ENCODE assay signal across 8 cellular contexts in the genomic region with DNA sequence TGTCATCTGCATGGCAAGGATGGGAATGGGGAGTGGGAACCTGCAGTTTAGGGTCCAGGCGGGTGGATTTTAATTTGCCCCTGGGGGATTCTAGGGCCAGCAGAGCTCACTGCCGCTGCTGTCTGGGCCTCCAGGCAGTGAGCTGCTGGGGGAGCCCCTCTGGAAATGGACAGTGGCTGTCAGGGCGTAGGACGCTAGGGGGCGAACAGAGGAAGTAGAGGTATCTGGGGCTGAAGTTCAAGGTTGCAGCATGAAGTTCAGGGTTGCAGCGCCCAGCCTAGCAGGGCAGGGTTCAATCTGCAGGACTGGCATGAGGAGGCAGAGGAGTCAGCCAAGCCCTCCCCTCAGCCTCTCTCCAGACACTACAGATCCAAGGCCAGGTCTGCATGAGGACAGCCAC. TPM values are rescaled to one million over a fixed set of nuclear protein-coding genes. Genes with fewer than 3 reads are reported as not detected.
DNase-seq lines count a peak whose midpoint lies in the region; ATAC-seq, FAIRE-seq and TF ChIP-seq lines count a peak whose summit lies in the region.

No MANE protein-coding gene starts in this region.

- peaks cover 78 to 80% (median 79%) of the 10 kb centered on the region in 3 donors for H3K4me1 Mint-ChIP-seq in T-cell

- no peaks in the 10 kb centered on the region for H4K20me1 ChIP-seq in SK-N-SH (ENCODE audit: insufficient read depth)

- H3K27me3 ChIP-seq in SK-N-SH (ENCODE audit: insufficient read depth), result no peaks in the 10 kb centered on the region

- H3K27me3 Mint-ChIP-seq in T-cell, result no peaks in the 10 kb centered on the region

- no peak overlapping the region for H3K4me3 ChIP-seq in SK-N-SH (ENCODE audit: low read depth in 2 of 2, low read length in 1 of 2)

- no peaks in the 10 kb centered on the region for H3K9me3 Mint-ChIP-seq in T-cell

- WGBS in SK-N-SH (ENCODE audit: low lambda C conversion rate), result 66% methylated on average over 6 of the region's 6 CpGs

- no peak for FAIRE-seq in urothelium cell line (lab: Jason Lieb, UNC)

- POLR2A ChIA-PET in SK-N-SH (lab: Yijun Ruan, JAX), result no interaction called here
- POLR2A ChIA-PET in T-cell (lab: Charles Lee), result no interaction called here

- no peaks in the 10 kb centered on the region for H3F3A ChIP-seq in SK-N-SH (replicated peaks; ENCODE audit: insufficient read depth)

- peaks cover 0 to 24% of the 10 kb centered on the region in 2 experiments; a peak in 1 of 4 replicates for H3K4me1 ChIP-seq in SK-N-SH (ENCODE audit: control insufficient read depth in 1 of 2, insufficient read depth in 2 of 2, low read depth in 1 of 2, low read length in 1 of 2)

- no peaks in the 10 kb centered on the region for H3K9me3 ChIP-seq in SK-N-SH

- H3K4me3 Mint-ChIP-seq in T-cell, result peak overlapping the region in 1 of 3 donors; percentile 78

- CTCF ChIA-PET in SK-N-SH (lab: Yijun Ruan, JAX), result interaction anchor here (0.8 to 1.2 kb wide), 2 partner anchors 15 to 18 kb away, joined by 3 to 4 read pairs; no protein-coding TSS in a partner anchor
- CTCF ChIA-PET in T-cell (lab: Charles Lee), result interaction anchor here (0.6 to 1.0 kb wide), 3 partner anchors 30 to 167 kb away, joined by 3 to 4 read pairs (median 3); no protein-coding TSS in a partner anchor

- H2AFZ ChIP-seq in SK-N-SH (ENCODE audit: low read depth), result no peak overlapping the region

- no peak overlapping the region; a peak in 1 of 4 replicates for H3K27ac ChIP-seq in SK-N-SH (ENCODE audit: low read depth in 2 of 2, low read length in 1 of 2)

- TF ChIP-seq CTCF in SK-N-SH (IDR thresholded peaks at IDR 0.05), result peak; percentile 29

- no peaks in the 10 kb centered on the region for H3K36me3 ChIP-seq in SK-N-SH (replicated peaks in 1 of 2; ENCODE audit: control insufficient read depth in 1 of 2, insufficient read depth in 2 of 2, low read length in 1 of 2)

- no peaks in the 10 kb centered on the region for H3K9me2 ChIP-seq in SK-N-SH

- peak overlapping the region; percentile 94 to 95 for H3K27ac Mint-ChIP-seq in T-cell

- no peak overlapping the region for H3K4me2 ChIP-seq in SK-N-SH

- TF ChIP-seq EP300 in SK-N-SH (IDR thresholded peaks at IDR 0.05; ENCODE audit: borderline replicate concordance in 1 of 2, low read depth in 1 of 2, low read length in 1 of 2), result no peak

- DNase-seq in SK-N-SH (no peak), T-cell (peak in 32 of 34 experiments; percentile 25 to 69 (median 53)), dermis blood vessel endothelial cell (peak; percentile 29), urothelium cell line (ENCODE audit: low spot score) (no peak), DMS114 treated with DMSO at 0.1 percent for 48 hours (lab: John Stamatoyannopoulos, UW; ENCODE audit: unreplicated experiment) (no peak)
- DNase-seq in stimulated activated CD8-positive, alpha-beta memory T cell treated with anti-CD3 and anti-CD28 coated beads, Interleukin-4, amount 100 ng/mL, for 48 hours, result peak; percentile 73
- no peak for DNase-seq in effector CD4-positive, alpha-beta T cell

- H3K79me2 ChIP-seq in SK-N-SH (ENCODE audit: insufficient read depth), result no peaks in the 10 kb centered on the region

- TF ChIP-seq RAD21 in SK-N-SH (IDR thresholded peaks at IDR 0.05; ENCODE audit: low read length), result 0 out of 2 replicates have a peak, but pooled peaks have one; percentile 3

- H3K36me3 Mint-ChIP-seq in T-cell, result peaks cover 16% of the 10 kb centered on the region

- ATAC-seq in SK-N-SH treated with all-trans-retinoic acid at 6 μM for 48 hours, result no peak
- peak; percentile 48 to 57 (median 54) for ATAC-seq in T-cell (replicated peaks in 1 of 4)

- H3K9ac ChIP-seq in SK-N-SH, result no peak overlapping the region

TF ChIP-seq in SK-N-SH, 30 proteins besides CTCF, POLR2A, EP300 and RAD21 (continues in another document):
- TF ChIP-seq JUND (IDR thresholded peaks at IDR 0.05) (no peak), SIN3A (IDR thresholded peaks at IDR 0.05; ENCODE audit: borderline replicate concordance, low read depth, low read length) (no peak), CHD2 (IDR thresholded peaks at IDR 0.05; ENCODE audit: low read length, partially characterized antibody) (no peak)
- TF ChIP-seq, protein P1, sequence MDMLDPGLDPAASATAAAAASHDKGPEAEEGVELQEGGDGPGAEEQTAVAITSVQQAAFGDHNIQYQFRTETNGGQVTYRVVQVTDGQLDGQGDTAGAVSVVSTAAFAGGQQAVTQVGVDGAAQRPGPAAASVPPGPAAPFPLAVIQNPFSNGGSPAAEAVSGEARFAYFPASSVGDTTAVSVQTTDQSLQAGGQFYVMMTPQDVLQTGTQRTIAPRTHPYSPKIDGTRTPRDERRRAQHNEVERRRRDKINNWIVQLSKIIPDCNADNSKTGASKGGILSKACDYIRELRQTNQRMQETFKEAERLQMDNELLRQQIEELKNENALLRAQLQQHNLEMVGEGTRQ (IDR thresholded peaks at IDR 0.05; ENCODE audit: borderline replicate concordance, low read depth, low read length), result no peak
- TF ChIP-seq, protein P2, sequence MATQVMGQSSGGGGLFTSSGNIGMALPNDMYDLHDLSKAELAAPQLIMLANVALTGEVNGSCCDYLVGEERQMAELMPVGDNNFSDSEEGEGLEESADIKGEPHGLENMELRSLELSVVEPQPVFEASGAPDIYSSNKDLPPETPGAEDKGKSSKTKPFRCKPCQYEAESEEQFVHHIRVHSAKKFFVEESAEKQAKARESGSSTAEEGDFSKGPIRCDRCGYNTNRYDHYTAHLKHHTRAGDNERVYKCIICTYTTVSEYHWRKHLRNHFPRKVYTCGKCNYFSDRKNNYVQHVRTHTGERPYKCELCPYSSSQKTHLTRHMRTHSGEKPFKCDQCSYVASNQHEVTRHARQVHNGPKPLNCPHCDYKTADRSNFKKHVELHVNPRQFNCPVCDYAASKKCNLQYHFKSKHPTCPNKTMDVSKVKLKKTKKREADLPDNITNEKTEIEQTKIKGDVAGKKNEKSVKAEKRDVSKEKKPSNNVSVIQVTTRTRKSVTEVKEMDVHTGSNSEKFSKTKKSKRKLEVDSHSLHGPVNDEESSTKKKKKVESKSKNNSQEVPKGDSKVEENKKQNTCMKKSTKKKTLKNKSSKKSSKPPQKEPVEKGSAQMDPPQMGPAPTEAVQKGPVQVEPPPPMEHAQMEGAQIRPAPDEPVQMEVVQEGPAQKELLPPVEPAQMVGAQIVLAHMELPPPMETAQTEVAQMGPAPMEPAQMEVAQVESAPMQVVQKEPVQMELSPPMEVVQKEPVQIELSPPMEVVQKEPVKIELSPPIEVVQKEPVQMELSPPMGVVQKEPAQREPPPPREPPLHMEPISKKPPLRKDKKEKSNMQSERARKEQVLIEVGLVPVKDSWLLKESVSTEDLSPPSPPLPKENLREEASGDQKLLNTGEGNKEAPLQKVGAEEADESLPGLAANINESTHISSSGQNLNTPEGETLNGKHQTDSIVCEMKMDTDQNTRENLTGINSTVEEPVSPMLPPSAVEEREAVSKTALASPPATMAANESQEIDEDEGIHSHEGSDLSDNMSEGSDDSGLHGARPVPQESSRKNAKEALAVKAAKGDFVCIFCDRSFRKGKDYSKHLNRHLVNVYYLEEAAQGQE (IDR thresholded peaks at IDR 0.05; ENCODE audit: low read depth, low read length), result no peak

TF ChIP-seq in SK-N-SH treated with all-trans-retinoic acid at 6 μM for 48 hours, 23 proteins besides CTCF, POLR2A, EP300 and RAD21 (continues in another document):
- TF ChIP-seq ZNF565 (CRISPR knock-in tag; conservative IDR thresholded peaks at IDR 0.05; ENCODE audit: low read depth) (no peak), ZFP30 (CRISPR knock-in tag; IDR thresholded peaks at IDR 0.05) (no peak), ARNTL (CRISPR knock-in tag; IDR thresholded peaks at IDR 0.05; ENCODE audit: borderline replicate concordance, low read depth) (no peak), ESRRG (CRISPR knock-in tag; IDR thresholded peaks at IDR 0.05) (no peak), CSDC2 (CRISPR knock-in tag; IDR thresholded peaks at IDR 0.05) (no peak), TOX (CRISPR knock-in tag; IDR thresholded peaks at IDR 0.05; ENCODE audit: borderline replicate concordance) (no peak), ISL1 (CRISPR knock-in tag; IDR thresholded peaks at IDR 0.05) (no peak), ZFP3 (CRISPR knock-in tag; IDR thresholded peaks at IDR 0.05) (no peak)
- TF ChIP-seq, protein P3, sequence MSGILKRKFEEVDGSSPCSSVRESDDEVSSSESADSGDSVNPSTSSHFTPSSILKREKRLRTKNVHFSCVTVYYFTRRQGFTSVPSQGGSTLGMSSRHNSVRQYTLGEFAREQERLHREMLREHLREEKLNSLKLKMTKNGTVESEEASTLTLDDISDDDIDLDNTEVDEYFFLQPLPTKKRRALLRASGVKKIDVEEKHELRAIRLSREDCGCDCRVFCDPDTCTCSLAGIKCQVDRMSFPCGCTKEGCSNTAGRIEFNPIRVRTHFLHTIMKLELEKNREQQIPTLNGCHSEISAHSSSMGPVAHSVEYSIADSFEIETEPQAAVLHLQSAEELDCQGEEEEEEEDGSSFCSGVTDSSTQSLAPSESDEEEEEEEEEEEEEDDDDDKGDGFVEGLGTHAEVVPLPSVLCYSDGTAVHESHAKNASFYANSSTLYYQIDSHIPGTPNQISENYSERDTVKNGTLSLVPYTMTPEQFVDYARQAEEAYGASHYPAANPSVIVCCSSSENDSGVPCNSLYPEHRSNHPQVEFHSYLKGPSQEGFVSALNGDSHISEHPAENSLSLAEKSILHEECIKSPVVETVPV (CRISPR knock-in tag; IDR thresholded peaks at IDR 0.05), result no peak
- TF ChIP-seq, protein P4, sequence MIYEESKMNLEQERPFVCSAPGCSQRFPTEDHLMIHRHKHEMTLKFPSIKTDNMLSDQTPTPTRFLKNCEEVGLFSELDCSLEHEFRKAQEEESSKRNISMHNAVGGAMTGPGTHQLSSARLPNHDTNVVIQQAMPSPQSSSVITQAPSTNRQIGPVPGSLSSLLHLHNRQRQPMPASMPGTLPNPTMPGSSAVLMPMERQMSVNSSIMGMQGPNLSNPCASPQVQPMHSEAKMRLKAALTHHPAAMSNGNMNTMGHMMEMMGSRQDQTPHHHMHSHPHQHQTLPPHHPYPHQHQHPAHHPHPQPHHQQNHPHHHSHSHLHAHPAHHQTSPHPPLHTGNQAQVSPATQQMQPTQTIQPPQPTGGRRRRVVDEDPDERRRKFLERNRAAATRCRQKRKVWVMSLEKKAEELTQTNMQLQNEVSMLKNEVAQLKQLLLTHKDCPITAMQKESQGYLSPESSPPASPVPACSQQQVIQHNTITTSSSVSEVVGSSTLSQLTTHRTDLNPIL (CRISPR knock-in tag; IDR thresholded peaks at IDR 0.05; ENCODE audit: low read depth), result no peak

RNA-seq across cellular contexts. Expression of a gene that starts 49.5 kb away (rescaled TPM):
- 12.7 and 14.0 TPM in 2 replicates for polyA plus RNA-seq in SK-N-SH (2012; rRNA removed)
- 7.1 and 10.1 TPM in 2 replicates for polyA plus RNA-seq in SK-N-SH (2012; cell fraction: cytosol; rRNA removed)
- 25.3 and 26.2 TPM in 2 replicates for polyA plus RNA-seq in SK-N-SH (2012; cell fraction: nucleus; rRNA removed)
- 100 to 1,000 TPM in 2 of 5 donors, 10 to 100 TPM in 3; 78.9 to 118 (median 94.9) TPM for total RNA-seq in T-cell
- total RNA-seq in dermis blood vessel endothelial cell, result 18.5 and 24.1 TPM in 2 replicates

Comparison
In these comparisons a context has a peak if more than half of its experiments do, and no peak if none do; other contexts are left out.
1. DNase-seq: peak in T-cell (32 of 34), dermis blood vessel endothelial cell (single experiment) and stimulated activated CD8-positive, alpha-beta memory T cell treated with anti-CD3 and anti-CD28 coated beads, Interleukin-4, amount 100 ng/mL, for 48 hours (single experiment); none in SK-N-SH (single experiment), effector CD4-positive, alpha-beta T cell (single experiment), urothelium cell line (single experiment) and DMS114 treated with DMSO at 0.1 percent for 48 hours (single experiment).